8 cellular contexts compared by ENCODE assay signal in genomic region chr16:2474877-2475412, GRCh38.
DNase-seq lines count a peak whose midpoint lies in the region; ATAC-seq lines count a peak whose summit lies in the region.

Gene TBC1D24 (plus strand): TSS chr16:2475127. CDS start chr16:2496149, 21,022 bp downstream.

- H3K27ac ChIP-seq in cingulate gyrus (ENCODE audit: low read depth, low read length), result peak within 1 kb of the TSS; percentile 72

- DNase-seq in NCI-H1105 treated with DMSO at 0.1 percent for 48 hours (lab: John Stamatoyannopoulos, UW) (peak; percentile 49), NCI-H1105 (lab: John Stamatoyannopoulos, UW) (no peak), NCI-H226 (peak; percentile 76), kidney tubule cell (ENCODE audit: low spot score) (peak; percentile 88)
- peak; percentile 84 for DNase-seq in activated CD4-positive, alpha-beta T cell treated with anti-CD3 and anti-CD28 coated beads for 48 hours
- DNase-seq in stimulated activated CD4-positive, alpha-beta T cell treated with anti-CD3 and anti-CD28 coated beads, Interleukin-15, amount 100 ng/mL, for 24 hours, result peak; percentile 89

- peak; percentile 56 for ATAC-seq in HG02943 (IDR thresholded peaks at IDR 0.05; ENCODE audit: low read depth, unreplicated experiment)
